In the genomic region with DNA sequence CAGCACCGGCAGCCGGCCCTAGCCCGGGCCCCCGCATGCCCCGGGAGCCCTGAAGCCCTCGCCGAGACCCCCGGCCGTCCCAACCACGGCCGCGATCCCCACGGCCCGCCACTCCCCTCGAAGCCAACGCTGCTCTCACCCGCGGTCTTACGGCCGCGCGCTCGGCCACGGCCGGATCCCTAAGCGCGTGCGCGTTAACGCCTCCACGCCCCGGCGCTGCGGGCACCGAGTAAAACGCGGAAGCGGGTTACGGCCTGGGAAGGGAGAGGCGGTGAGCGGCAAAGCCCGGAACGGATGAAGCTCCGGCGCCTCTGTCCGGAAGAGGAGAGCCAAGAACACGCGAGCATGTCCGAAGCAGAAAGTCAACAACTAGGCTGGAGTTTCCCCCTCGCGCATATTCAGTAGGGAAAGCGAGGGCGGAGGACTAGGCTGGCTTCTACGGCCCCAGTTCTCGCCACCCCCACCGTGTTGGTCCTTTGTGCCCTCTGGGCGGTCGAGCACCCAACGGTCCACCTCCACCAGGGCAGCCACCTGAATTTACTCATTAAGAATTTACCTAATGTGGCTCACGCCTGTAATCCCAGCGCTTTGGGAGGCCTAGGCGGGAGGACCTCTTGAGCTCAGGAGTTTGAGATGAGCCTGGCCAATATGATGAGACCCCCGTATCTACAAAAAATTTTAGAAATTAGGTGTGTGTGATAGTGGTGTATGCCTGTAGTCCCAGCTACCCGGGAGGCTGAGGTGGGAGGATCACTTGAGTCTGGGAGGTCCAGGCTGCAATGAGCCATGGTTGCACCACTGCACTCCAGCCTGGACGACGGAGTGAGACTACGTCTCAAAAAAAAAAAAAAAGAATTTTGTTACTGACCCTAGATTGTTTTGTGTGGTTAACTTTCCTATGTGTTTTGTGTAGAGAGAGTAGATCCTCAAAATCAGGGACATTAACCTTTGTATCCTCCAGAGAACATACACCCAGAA, we compare ENCODE assay signal across 8 cellular contexts. TPM values are rescaled to one million over a fixed set of nuclear protein-coding genes. Genes with fewer than 3 reads are reported as not detected.
A peak's percentile ranks its signal among the peaks of the same experiment; 100 is the strongest.
DNase-seq lines count a peak whose midpoint lies in the region; ATAC-seq, FAIRE-seq and TF ChIP-seq lines count a peak whose summit lies in the region.

TSS of gene KANSL3 (minus strand) at position 169 of the 978 bp plus-strand sequence. CDS start 1,177 bp downstream, outside the sequence.

- peak within 1 kb of the TSS; percentile 94 for H3K27ac Mint-ChIP-seq in T-helper 1 cell treated with Interleukin-12 subunit alpha and Interleukin-12 subunit beta and Interleukin-4 antibody, amounts not matched to agents 30 μg/mL and 1 μg/mL, for 36 hours
- H3K27ac Mint-ChIP-seq in progenitor cell of endocrine pancreas: peak within 1 kb of the TSS; percentile 96

- TF ChIP-seq POLR2A in GM12892 (IDR thresholded peaks at IDR 0.05; ENCODE audit: low read depth, low read length): peak; percentile 90

- intact Hi-C loops in left cardiac atrium (cut with DNase I): loop anchor here in 1 of 2 donors (5.0 to 10.0 kb wide), 2 partner anchors 124 to 176 kb away; partner anchors contain the start of genes CNNM3 and CNNM4

- FAIRE-seq in GM12892 (lab: Jason Lieb, UNC): peak; percentile 97

- peak; percentile 72 for DNase-seq in GM12892 (ENCODE audit: insufficient read length)
- peak; percentile 88 for DNase-seq in NCI-H146 (lab: John Stamatoyannopoulos, UW)
- DNase-seq in amniotic stem cell (lab: John Stamatoyannopoulos, UW): peak; percentile 79
- peak; percentile 92 for DNase-seq in left cardiac atrium
- DNase-seq in progenitor cell of endocrine pancreas (ENCODE audit: low spot score, unreplicated experiment): peak; percentile 84
- peak; percentile 94 for DNase-seq in ureter (ENCODE audit: low spot score)

- H3K4me1 Mint-ChIP-seq in T-helper 1 cell treated with Interleukin-12 subunit alpha and Interleukin-12 subunit beta and Interleukin-4 antibody, amounts not matched to agents 30 μg/mL and 1 μg/mL, for 36 hours (ENCODE audit: low read depth): peaks cover 38% of the 10 kb centered on the region
- H3K4me1 Mint-ChIP-seq in progenitor cell of endocrine pancreas (ENCODE audit: low read depth): peaks cover 20% of the 10 kb centered on the region

- peaks cover 20% of the 10 kb centered on the region for H3K36me3 Mint-ChIP-seq in T-helper 1 cell treated with Interleukin-12 subunit alpha and Interleukin-12 subunit beta and Interleukin-4 antibody, amounts not matched to agents 30 μg/mL and 1 μg/mL, for 36 hours (ENCODE audit: low read depth)
- peaks cover 5% of the 10 kb centered on the region for H3K36me3 Mint-ChIP-seq in progenitor cell of endocrine pancreas (ENCODE audit: insufficient read depth)

- no peaks in the 10 kb centered on the region for H3K9me3 Mint-ChIP-seq in T-helper 1 cell treated with Interleukin-12 subunit alpha and Interleukin-12 subunit beta and Interleukin-4 antibody, amounts not matched to agents 30 μg/mL and 1 μg/mL, for 36 hours
- H3K9me3 Mint-ChIP-seq in progenitor cell of endocrine pancreas (ENCODE audit: low read depth): no peaks in the 10 kb centered on the region

- ATAC-seq in HG02852 (IDR thresholded peaks at IDR 0.05; ENCODE audit: unreplicated experiment) (peak; percentile 62), left cardiac atrium (peak; percentile 89 to 90)

- H3K4me3 Mint-ChIP-seq in T-helper 1 cell treated with Interleukin-12 subunit alpha and Interleukin-12 subunit beta and Interleukin-4 antibody, amounts not matched to agents 30 μg/mL and 1 μg/mL, for 36 hours: peak within 1 kb of the TSS; percentile 92
- H3K4me3 Mint-ChIP-seq in progenitor cell of endocrine pancreas (ENCODE audit: low read depth): peak within 1 kb of the TSS; percentile 90

- H3K27me3 Mint-ChIP-seq in T-helper 1 cell treated with Interleukin-12 subunit alpha and Interleukin-12 subunit beta and Interleukin-4 antibody, amounts not matched to agents 30 μg/mL and 1 μg/mL, for 36 hours (ENCODE audit: low read depth): peaks cover 15% of the 10 kb centered on the region
- H3K27me3 Mint-ChIP-seq in progenitor cell of endocrine pancreas: no peaks in the 10 kb centered on the region

- TF ChIP-seq CTCF in progenitor cell of endocrine pancreas (IDR thresholded peaks at IDR 0.05; ENCODE audit: unreplicated experiment): no peak

RNA-seq across cellular contexts. Expression of gene KANSL3, which starts in this region (rescaled TPM):
- polyA plus RNA-seq in GM12892 (2012; ENCODE audit: missing spikeins): 15.2 TPM
- total RNA-seq in left cardiac atrium: 10 to 100 TPM; 26.9 to 27.6 TPM
- 53.6 and 57.7 TPM in 2 replicates for total RNA-seq in progenitor cell of endocrine pancreas
- total RNA-seq in ureter: 57.2 TPM

Comparison
In these comparisons a context has a peak if more than half of its experiments do, and no peak if none do; other contexts are left out.
1. Peak in every context shown above with its lines: DNase-seq and ATAC-seq.